ENCODE assay signal across 2 cellular contexts in the genomic region with DNA sequence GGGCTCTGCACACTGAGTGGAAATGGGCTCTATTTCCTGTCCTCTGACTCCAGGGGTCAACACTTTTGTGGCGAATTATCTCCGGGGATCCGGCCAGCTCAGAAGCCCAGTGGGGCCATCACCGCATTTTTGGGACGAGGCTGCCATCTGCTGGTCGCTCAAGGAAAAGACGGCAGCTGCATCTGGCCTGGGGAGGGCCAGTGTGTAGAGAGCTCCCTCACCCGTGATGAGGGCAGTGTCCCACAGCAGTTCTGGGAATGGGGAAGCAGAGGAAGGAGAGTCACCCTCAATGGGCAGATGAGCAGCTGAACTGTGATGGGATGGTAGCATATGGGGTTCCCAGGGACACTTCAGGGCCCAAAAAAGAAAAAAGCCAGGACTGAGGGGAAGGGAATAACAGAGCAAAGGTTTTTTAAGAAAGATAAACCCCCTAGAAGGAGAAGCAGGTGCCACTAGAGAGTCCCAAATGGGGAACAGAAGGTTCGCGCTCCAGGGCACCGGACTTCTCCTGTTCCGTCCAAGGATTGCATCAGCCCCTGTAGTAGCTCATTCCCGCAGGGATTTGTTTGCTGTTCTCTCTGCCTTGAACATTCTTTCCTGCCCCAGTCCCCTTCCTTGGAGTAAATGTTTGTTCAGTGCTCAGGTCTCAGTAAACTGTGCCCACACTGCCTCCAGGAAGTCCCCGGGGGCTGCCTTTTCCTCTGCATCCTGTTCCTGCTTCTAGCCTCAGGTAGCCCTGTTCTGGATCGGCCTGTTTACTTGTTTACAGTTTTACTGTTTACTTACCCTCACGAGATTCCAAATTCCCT.
TF ChIP-seq lines count a peak whose summit lies in the region.

No MANE protein-coding gene starts in this region.

TF ChIP-seq in HEK293, 187 proteins besides CTCF, POLR2A, EP300 and RAD21 (continues in another document):
- TF ChIP-seq, protein P1, sequence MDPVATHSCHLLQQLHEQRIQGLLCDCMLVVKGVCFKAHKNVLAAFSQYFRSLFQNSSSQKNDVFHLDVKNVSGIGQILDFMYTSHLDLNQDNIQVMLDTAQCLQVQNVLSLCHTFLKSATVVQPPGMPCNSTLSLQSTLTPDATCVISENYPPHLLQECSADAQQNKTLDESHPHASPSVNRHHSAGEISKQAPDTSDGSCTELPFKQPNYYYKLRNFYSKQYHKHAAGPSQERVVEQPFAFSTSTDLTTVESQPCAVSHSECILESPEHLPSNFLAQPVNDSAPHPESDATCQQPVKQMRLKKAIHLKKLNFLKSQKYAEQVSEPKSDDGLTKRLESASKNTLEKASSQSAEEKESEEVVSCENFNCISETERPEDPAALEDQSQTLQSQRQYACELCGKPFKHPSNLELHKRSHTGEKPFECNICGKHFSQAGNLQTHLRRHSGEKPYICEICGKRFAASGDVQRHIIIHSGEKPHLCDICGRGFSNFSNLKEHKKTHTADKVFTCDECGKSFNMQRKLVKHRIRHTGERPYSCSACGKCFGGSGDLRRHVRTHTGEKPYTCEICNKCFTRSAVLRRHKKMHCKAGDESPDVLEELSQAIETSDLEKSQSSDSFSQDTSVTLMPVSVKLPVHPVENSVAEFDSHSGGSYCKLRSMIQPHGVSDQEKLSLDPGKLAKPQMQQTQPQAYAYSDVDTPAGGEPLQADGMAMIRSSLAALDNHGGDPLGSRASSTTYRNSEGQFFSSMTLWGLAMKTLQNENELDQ (tag by site-specific recombination; IDR thresholded peaks at IDR 0.05; ENCODE audit: low read depth), result no peak
- TF ChIP-seq, protein P2, sequence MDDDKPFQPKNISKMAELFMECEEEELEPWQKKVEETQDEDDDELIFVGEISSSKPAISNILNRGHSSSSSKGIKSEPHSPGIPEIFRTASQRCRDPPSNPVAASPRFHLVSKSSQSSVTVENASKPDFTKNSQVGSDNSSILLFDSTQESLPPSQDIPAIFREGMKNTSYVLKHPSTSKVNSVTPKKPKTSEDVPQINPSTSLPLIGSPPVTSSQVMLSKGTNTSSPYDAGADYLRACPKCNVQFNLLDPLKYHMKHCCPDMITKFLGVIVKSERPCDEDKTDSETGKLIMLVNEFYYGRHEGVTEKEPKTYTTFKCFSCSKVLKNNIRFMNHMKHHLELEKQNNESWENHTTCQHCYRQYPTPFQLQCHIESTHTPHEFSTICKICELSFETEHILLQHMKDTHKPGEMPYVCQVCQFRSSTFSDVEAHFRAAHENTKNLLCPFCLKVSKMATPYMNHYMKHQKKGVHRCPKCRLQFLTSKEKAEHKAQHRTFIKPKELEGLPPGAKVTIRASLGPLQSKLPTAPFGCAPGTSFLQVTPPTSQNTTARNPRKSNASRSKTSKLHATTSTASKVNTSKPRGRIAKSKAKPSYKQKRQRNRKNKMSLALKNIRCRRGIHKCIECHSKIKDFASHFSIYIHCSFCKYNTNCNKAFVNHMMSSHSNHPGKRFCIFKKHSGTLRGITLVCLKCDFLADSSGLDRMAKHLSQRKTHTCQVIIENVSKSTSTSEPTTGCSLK (tag by site-specific recombination; IDR thresholded peaks at IDR 0.05), result no peak
- TF ChIP-seq, protein P3, sequence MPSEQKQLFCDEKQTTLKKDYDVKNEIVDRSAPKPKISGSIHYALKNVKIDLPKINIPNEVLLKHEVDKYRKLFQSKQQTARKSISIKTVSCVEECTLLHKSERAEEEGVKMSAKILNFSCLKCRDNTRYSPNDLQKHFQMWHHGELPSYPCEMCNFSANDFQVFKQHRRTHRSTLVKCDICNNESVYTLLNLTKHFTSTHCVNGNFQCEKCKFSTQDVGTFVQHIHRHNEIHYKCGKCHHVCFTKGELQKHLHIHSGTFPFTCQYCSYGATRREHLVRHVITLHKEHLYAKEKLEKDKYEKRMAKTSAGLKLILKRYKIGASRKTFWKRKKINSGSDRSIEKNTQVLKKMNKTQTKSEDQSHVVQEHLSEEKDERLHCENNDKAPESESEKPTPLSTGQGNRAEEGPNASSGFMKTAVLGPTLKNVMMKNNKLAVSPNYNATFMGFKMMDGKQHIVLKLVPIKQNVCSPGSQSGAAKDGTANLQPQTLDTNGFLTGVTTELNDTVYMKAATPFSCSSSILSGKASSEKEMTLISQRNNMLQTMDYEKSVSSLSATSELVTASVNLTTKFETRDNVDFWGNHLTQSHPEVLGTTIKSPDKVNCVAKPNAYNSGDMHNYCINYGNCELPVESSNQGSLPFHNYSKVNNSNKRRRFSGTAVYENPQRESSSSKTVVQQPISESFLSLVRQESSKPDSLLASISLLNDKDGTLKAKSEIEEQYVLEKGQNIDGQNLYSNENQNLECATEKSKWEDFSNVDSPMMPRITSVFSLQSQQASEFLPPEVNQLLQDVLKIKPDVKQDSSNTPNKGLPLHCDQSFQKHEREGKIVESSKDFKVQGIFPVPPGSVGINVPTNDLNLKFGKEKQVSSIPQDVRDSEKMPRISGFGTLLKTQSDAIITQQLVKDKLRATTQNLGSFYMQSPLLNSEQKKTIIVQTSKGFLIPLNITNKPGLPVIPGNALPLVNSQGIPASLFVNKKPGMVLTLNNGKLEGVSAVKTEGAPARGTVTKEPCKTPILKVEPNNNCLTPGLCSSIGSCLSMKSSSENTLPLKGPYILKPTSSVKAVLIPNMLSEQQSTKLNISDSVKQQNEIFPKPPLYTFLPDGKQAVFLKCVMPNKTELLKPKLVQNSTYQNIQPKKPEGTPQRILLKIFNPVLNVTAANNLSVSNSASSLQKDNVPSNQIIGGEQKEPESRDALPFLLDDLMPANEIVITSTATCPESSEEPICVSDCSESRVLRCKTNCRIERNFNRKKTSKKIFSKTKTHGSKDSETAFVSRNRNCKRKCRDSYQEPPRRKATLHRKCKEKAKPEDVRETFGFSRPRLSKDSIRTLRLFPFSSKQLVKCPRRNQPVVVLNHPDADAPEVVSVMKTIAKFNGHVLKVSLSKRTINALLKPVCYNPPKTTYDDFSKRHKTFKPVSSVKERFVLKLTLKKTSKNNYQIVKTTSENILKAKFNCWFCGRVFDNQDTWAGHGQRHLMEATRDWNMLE (tag by site-specific recombination; conservative IDR thresholded peaks at IDR 0.05; ENCODE audit: low read depth), result 0 out of 2 replicates have a peak, but pooled peaks have one; percentile 25
- no peak for TF ChIP-seq ZNF76 (tag by site-specific recombination; IDR thresholded peaks at IDR 0.05; ENCODE audit: borderline replicate concordance, low read depth)
- no peak for TF ChIP-seq ZNF548 (tag by site-specific recombination; IDR thresholded peaks at IDR 0.05)
- no peak for TF ChIP-seq ZNF341 (tag by site-specific recombination; IDR thresholded peaks at IDR 0.05; ENCODE audit: low read depth)
- no peak for TF ChIP-seq ZNF768 (tag by site-specific recombination; IDR thresholded peaks at IDR 0.05)
- TF ChIP-seq ZNF132 (tag by site-specific recombination; IDR thresholded peaks at IDR 0.05; ENCODE audit: borderline replicate concordance), result no peak
- no peak for TF ChIP-seq ZNF292 (tag by site-specific recombination; IDR thresholded peaks at IDR 0.05; ENCODE audit: borderline replicate concordance, low read depth)
- no peak for TF ChIP-seq SCRT1 (tag by site-specific recombination; IDR thresholded peaks at IDR 0.05; ENCODE audit: borderline replicate concordance)
- no peak for TF ChIP-seq ZNF175 (tag by site-specific recombination; IDR thresholded peaks at IDR 0.05)
- TF ChIP-seq ZNF146 (tag by site-specific recombination; IDR thresholded peaks at IDR 0.05), result no peak
- no peak for TF ChIP-seq ZNF561 (tag by site-specific recombination; IDR thresholded peaks at IDR 0.05; ENCODE audit: borderline replicate concordance)

TF ChIP-seq in GM12878, 131 proteins besides CTCF, POLR2A, EP300 and RAD21 (continued from another document):
- TF ChIP-seq, protein P4, sequence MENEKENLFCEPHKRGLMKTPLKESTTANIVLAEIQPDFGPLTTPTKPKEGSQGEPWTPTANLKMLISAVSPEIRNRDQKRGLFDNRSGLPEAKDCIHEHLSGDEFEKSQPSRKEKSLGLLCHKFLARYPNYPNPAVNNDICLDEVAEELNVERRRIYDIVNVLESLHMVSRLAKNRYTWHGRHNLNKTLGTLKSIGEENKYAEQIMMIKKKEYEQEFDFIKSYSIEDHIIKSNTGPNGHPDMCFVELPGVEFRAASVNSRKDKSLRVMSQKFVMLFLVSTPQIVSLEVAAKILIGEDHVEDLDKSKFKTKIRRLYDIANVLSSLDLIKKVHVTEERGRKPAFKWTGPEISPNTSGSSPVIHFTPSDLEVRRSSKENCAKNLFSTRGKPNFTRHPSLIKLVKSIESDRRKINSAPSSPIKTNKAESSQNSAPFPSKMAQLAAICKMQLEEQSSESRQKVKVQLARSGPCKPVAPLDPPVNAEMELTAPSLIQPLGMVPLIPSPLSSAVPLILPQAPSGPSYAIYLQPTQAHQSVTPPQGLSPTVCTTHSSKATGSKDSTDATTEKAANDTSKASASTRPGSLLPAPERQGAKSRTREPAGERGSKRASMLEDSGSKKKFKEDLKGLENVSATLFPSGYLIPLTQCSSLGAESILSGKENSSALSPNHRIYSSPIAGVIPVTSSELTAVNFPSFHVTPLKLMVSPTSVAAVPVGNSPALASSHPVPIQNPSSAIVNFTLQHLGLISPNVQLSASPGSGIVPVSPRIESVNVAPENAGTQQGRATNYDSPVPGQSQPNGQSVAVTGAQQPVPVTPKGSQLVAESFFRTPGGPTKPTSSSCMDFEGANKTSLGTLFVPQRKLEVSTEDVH (IDR thresholded peaks at IDR 0.05; ENCODE audit: low read depth, partially characterized antibody), result no peak
- TF ChIP-seq YY1 (IDR thresholded peaks at IDR 0.05; ENCODE audit: low read depth, low read length) (peak; percentile 34; the same call in 1 of the 2 replicates), NR2F1 (conservative IDR thresholded peaks at IDR 0.05) (0 out of 2 replicates have a peak, but pooled peaks have one; percentile 25), NRF1 (conservative IDR thresholded peaks at IDR 0.05; ENCODE audit: low read depth, low read length) (no peak), RELA (IDR thresholded peaks at IDR 0.05; ENCODE audit: borderline replicate concordance, partially characterized antibody) (no peak), HDGF (IDR thresholded peaks at IDR 0.05) (peak; percentile 63; the same call in 1 of the 2 replicates), LARP7 (IDR thresholded peaks at IDR 0.05) (no peak), BHLHE40 (IDR thresholded peaks at IDR 0.05; ENCODE audit: borderline replicate concordance in 1 of 2, low read depth in 2 of 2, low read length in 1 of 2) (peak in 1 of 2 experiments; percentile 38; a peak in 1 of 4 replicates), JUNB (IDR thresholded peaks at IDR 0.05) (no peak), TCF12 (IDR thresholded peaks at IDR 0.05; ENCODE audit: low read depth, low read length) (peak; percentile 70; the same call in 1 of the 2 replicates), SIN3A (IDR thresholded peaks at IDR 0.05; ENCODE audit: low read depth, low read length) (no peak), IKZF2 (IDR thresholded peaks at IDR 0.05) (0 out of 4 replicates have a peak, but pooled peaks of 1 of the 2 experiments have one; percentile 16), SMC3 (IDR thresholded peaks at IDR 0.05; ENCODE audit: borderline replicate concordance, low read length) (peak; percentile 80)
